ENCODE assay signal across 9 cellular contexts in the genomic region with DNA sequence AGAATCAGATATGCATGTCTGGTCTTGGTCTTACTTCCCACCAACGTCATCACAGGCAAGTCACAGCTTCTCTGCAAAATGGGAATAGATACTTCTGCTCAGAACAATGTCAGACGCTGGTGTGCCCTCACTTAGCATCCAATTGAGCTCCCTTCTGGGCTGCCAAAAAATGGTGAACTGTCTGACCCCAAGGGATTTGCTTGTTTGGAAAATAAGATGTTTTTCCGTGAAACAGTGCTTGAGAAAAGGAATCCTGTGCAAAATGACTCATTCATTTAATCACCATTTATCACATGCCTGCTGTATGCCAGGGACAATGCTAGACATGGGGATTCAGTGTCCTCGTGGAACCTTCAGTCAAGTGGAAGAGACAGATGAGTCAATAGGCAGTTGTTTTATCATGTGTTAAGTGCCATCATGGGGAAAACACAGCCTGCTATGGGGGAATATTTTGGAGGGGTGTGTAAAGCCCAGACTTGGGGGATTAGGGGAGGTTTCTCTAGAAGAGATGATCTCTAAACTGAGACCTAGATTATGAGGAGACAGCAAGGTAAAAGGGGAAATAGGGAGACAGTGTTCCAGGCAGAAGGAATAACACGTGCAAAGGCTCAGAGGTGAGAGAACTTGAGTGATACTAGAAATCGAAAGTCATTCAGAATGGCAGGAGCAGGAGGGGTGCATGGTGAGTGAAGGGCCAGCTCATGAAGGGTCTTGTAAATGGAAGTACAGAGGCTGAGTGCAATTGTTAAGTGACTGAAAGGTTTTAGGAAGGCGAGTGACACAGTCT. TPM values are rescaled to one million over a fixed set of nuclear protein-coding genes. Genes with fewer than 3 reads are reported as not detected.
DNase-seq lines count a peak whose midpoint lies in the region; FAIRE-seq and TF ChIP-seq lines count a peak whose summit lies in the region.
"Had no signal": no experiment of that assay in that cellular context is flagged by ENCODE, and none has a peak within 500 bp of the region (broad histone marks: within the 10 kb centered on the region; RNA-seq: fewer than 3 reads in every experiment).

No MANE protein-coding gene starts in this region.

- H3K36me3 ChIP-seq in left ventricle myocardium inferior: no peaks in the 10 kb centered on the region
- H3K36me3 ChIP-seq in right atrium auricular region: no peaks in the 10 kb centered on the region
- peaks cover 3 to 35% of the 10 kb centered on the region in 2 experiments for H3K36me3 ChIP-seq in keratinocyte (ENCODE audit: control insufficient read depth in 2 of 2, extremely low read depth in 1 of 2, insufficient read depth in 2 of 2, low read length in 2 of 2)
- no peaks in the 10 kb centered on the region for H3K36me3 ChIP-seq in uterus

- H3K4me3 ChIP-seq in left ventricle myocardium inferior (no peak overlapping the region), right atrium auricular region (no peak overlapping the region), keratinocyte (ENCODE audit: control insufficient read depth in 2 of 3, extremely low read depth in 1 of 3, insufficient read depth in 2 of 3, low read depth in 1 of 3, low read length in 3 of 3) (peak overlapping the region in 2 of 3 experiments; percentile 25 to 41), uterus (no peak overlapping the region)

- no peaks in the 10 kb centered on the region for H4K20me1 ChIP-seq in keratinocyte (ENCODE audit: control insufficient read depth, extremely low read depth, insufficient read depth, low read length)

- H2AFZ ChIP-seq in keratinocyte (ENCODE audit: control insufficient read depth, low read length): no peak overlapping the region

- DNase-seq in left ventricle myocardium inferior (no peak), right atrium auricular region (ENCODE audit: low spot score) (no peak), SK-MEL-5 (ENCODE audit: low read depth, low spot score) (peak; percentile 45), keratinocyte (ENCODE audit: low read depth, low spot score) (peak; percentile 87), uterus (no peak), HuH-7 (ENCODE audit: low spot score) (no peak), NCI-H1417 treated with DMSO at 0.1 percent for 48 hours (lab: John Stamatoyannopoulos, UW) (no peak), cerebellum (ENCODE audit: low spot score) (no peak)

- intact Hi-C loops in left ventricle myocardium inferior (cut with micrococcal nuclease): no loop called here
- intact Hi-C loops in uterus (cut with DNase I; ENCODE audit: low total_unique reads): no loop called here

- H3K27me3 ChIP-seq in left ventricle myocardium inferior (ENCODE audit: low read depth) (peaks cover 39% of the 10 kb centered on the region), right atrium auricular region (no peaks in the 10 kb centered on the region), keratinocyte (ENCODE audit: control insufficient read depth, extremely low read depth, insufficient read depth, low read length) (no peaks in the 10 kb centered on the region), uterus (no peaks in the 10 kb centered on the region)

- in situ Hi-C loops in SK-MEL-5 (cut with HindIII; ENCODE audit: low pct_unique_long_range_greater_than_20kb, low sequenced_read_pairs): no loop called here

- H3K9ac ChIP-seq in keratinocyte (ENCODE audit: control insufficient read depth, extremely low read depth, insufficient read depth, low read length): peak overlapping the region; percentile 75

- peak overlapping the region; percentile 68 for H3K4me2 ChIP-seq in keratinocyte (ENCODE audit: control insufficient read depth, extremely low read depth, insufficient read depth, low read depth, low read length)

- H3K9me1 ChIP-seq in keratinocyte (ENCODE audit: control insufficient read depth, extremely low read depth, insufficient read depth, low read length): no peaks in the 10 kb centered on the region

- dilution Hi-C loops in keratinocyte (cut with MboI; ENCODE audit: extremely low pct_ligation_motif_present, low sequenced_read_pairs): no loop called here

- TF ChIP-seq CTCF in left ventricle myocardium inferior (IDR thresholded peaks at IDR 0.05; ENCODE audit: borderline replicate concordance): no peak
- TF ChIP-seq CTCF in right atrium auricular region (IDR thresholded peaks at IDR 0.05): no peak
- no peak for TF ChIP-seq CTCF in keratinocyte (optimal IDR thresholded peaks at IDR 0.05 in 1 of 3, IDR thresholded peaks at IDR 0.05 in 1 of 3, conservative IDR thresholded peaks at IDR 0.05 in 1 of 3; ENCODE audit: extremely low read depth in 1 of 3, insufficient read depth in 2 of 3, low read length in 3 of 3)
- no peak for TF ChIP-seq CTCF in uterus (IDR thresholded peaks at IDR 0.05)

- no peak for TF ChIP-seq POLR2A in uterus (IDR thresholded peaks at IDR 0.05)

- FAIRE-seq in keratinocyte (lab: Jason Lieb, UNC): peak; percentile 95

- H3K9me3 ChIP-seq in left ventricle myocardium inferior (replicated peaks): no peaks in the 10 kb centered on the region
- no peaks in the 10 kb centered on the region for H3K9me3 ChIP-seq in right atrium auricular region
- no peaks in the 10 kb centered on the region for H3K9me3 ChIP-seq in keratinocyte (ENCODE audit: control insufficient read depth, low read depth, low read length)
- no peaks in the 10 kb centered on the region for H3K9me3 ChIP-seq in uterus

- H3K4me1 ChIP-seq in left ventricle myocardium inferior: peaks cover 11% of the 10 kb centered on the region
- peaks cover 0 to 20% of the 10 kb centered on the region in 2 donors for H3K4me1 ChIP-seq in right atrium auricular region
- H3K4me1 ChIP-seq in keratinocyte (ENCODE audit: control insufficient read depth, extremely low read depth, insufficient read depth, low read length): peaks cover 45% of the 10 kb centered on the region
- no peaks in the 10 kb centered on the region for H3K4me1 ChIP-seq in uterus

- H3K79me2 ChIP-seq in keratinocyte (ENCODE audit: control insufficient read depth, insufficient read depth, low read length): no peaks in the 10 kb centered on the region

- H3K27ac ChIP-seq in left ventricle myocardium inferior (replicated peaks): peak overlapping the region; percentile 16
- peak overlapping the region in 1 of 2 donors; percentile 39 for H3K27ac ChIP-seq in right atrium auricular region
- H3K27ac ChIP-seq in keratinocyte (ENCODE audit: control insufficient read depth, insufficient read depth, low read length): peak overlapping the region; percentile 98
- H3K27ac ChIP-seq in uterus: peak overlapping the region; percentile 3 to 63

RNA-seq across cellular contexts. Expression of gene NIPAL4, which starts 3.8 kb away (rescaled TPM):
- total RNA-seq in left ventricle myocardium inferior: not detected
- total RNA-seq in right atrium auricular region: 1 to 10 TPM in 1 of 2 donors, not detected in 1; 1.6 TPM
- total RNA-seq in SK-MEL-5 (2014; rRNA removed; shearing (Covaris generic)): 0.67 TPM in 1 of 2 replicates, not detected in the other
- 0.20 and 0.21 TPM in 2 replicates for polyA plus RNA-seq in SK-MEL-5 (2015; cell fraction: cytosol; rRNA removed)
- polyA plus RNA-seq in SK-MEL-5 (2015; cell fraction: nucleus; rRNA removed): not detected in 2 replicates
- polyA plus RNA-seq in keratinocyte: 8.2 to 12.6 TPM (median 10.3 TPM) in 3 replicates
- polyA plus RNA-seq in keratinocyte (2011; ENCODE audit: low read depth): 30.0 TPM
- 9.5 and 13.2 TPM in 2 replicates for polyA plus RNA-seq in keratinocyte (2011; cell fraction: cytosol; rRNA removed)
- polyA plus RNA-seq in keratinocyte (2011; cell fraction: nucleus; rRNA removed): 17.8 and 19.2 TPM in 2 replicates
- polyA plus RNA-seq in keratinocyte (2012; ENCODE audit: low replicate concordance): 11.3 and 73.1 TPM in 2 replicates
- 13.3 to 25.7 TPM (median 13.8 TPM) in 3 replicates for polyA minus RNA-seq in keratinocyte
- polyA minus RNA-seq in keratinocyte (2011; cell fraction: cytosol; rRNA and poly(A)+ RNA removed): 9.4 TPM
- polyA minus RNA-seq in keratinocyte (2011; cell fraction: nucleus; rRNA and poly(A)+ RNA removed): 7.9 and 10.2 TPM in 2 replicates
- total RNA-seq in uterus: under 1 TPM in 2 of 4 donors, not detected in 2; 0.14 to 0.43 TPM
- not detected for total RNA-seq in cerebellum
- total RNA-seq: endothelial cell of umbilical vein had no signal
- polyA plus RNA-seq: endothelial cell of umbilical vein had no signal

Comparison
In these comparisons a context has a peak if more than half of its experiments do, and no peak if none do; other contexts are left out.
1. DNase-seq: peak in SK-MEL-5 (single experiment) and keratinocyte (single experiment); none in left ventricle myocardium inferior (single experiment), right atrium auricular region (single experiment), uterus (0 of 2), HuH-7 (single experiment), NCI-H1417 treated with DMSO at 0.1 percent for 48 hours (single experiment) and cerebellum (single experiment).
2. H3K4me3 ChIP-seq: peak in keratinocyte (2 of 3); none in left ventricle myocardium inferior (single experiment), right atrium auricular region (0 of 2) and uterus (0 of 2).